8 cellular contexts compared by ENCODE assay signal in genomic region chr7:55593515-55594318, GRCh38. TPM values are rescaled to one million over a fixed set of nuclear protein-coding genes. Genes with fewer than 3 reads are reported as not detected.
A peak's percentile ranks its signal among the peaks of the same experiment; 100 is the strongest.
DNase-seq lines count a peak whose midpoint lies in the region; ATAC-seq and TF ChIP-seq lines count a peak whose summit lies in the region.

No MANE protein-coding gene starts in this region.

- TF ChIP-seq RAD21 in IMR-90 (IDR thresholded peaks at IDR 0.05; ENCODE audit: low read length) = peak; percentile 51

- in situ Hi-C loops in IMR-90 (cut with MboI; ENCODE audit: low sequenced_read_pairs) = loop anchor here (5.0 to 10.0 kb wide), 2 partner anchors 156 to 319 kb away; no protein-coding TSS in a partner anchor

- POLR2A ChIA-PET in IMR-90 (lab: Charles Lee; ENCODE audit: unreplicated experiment) = no interaction called here

- H3K27ac ChIP-seq in IMR-90 (ENCODE audit: insufficient read depth, low read length) (no peak overlapping the region), right cardiac atrium (ENCODE audit: low read length) (no peak overlapping the region)

- peaks cover 6% of the 10 kb centered on the region for H3K4me1 Mint-ChIP-seq in activated naive CD4-positive, alpha-beta T cell treated with anti-CD3 and anti-CD28 coated beads, Interleukin-2, amount 10 ng/mL, durations not matched to agents 7 days and 5 days

- H4K20me1 ChIP-seq in IMR-90 (ENCODE audit: insufficient read depth, low read length) = no peaks in the 10 kb centered on the region

- H3K9ac ChIP-seq in IMR-90 (ENCODE audit: low read depth, low read length) = no peak overlapping the region

- peak overlapping the region; percentile 1 for H2AK9ac ChIP-seq in IMR-90 (replicated peaks; ENCODE audit: low read depth, low read length, poor library complexity)

- no peak for DNase-seq in AG09309 (ENCODE audit: low read depth)
- DNase-seq in IMR-90 = peak; percentile 77
- DNase-seq in SK-N-DZ (ENCODE audit: low spot score) = peak; percentile 65
- peak; percentile 77 for DNase-seq in activated naive CD4-positive, alpha-beta T cell treated with anti-CD3 and anti-CD28 coated beads, Interleukin-2, amount 10 ng/mL, durations not matched to agents 7 days and 5 days
- peak; percentile 64 to 83 (median 83) for DNase-seq in right cardiac atrium
- peak; percentile 45 to 73 (median 67) for DNase-seq in stimulated activated CD4-positive, alpha-beta T cell treated with anti-CD3 and anti-CD28 coated beads, Interleukin-12 subunit alpha, Interleukin-12 subunit beta, amount 100 ng/mL, for 48 hours (ENCODE audit: low read depth in 2 of 3, low spot score in 1 of 3)

- TF ChIP-seq CTCF in AG09309 (IDR thresholded peaks at IDR 0.05; ENCODE audit: control insufficient read depth, insufficient read depth, low read depth, low read length, missing control alignments) (peak; percentile 86), IMR-90 (conservative IDR thresholded peaks at IDR 0.05; ENCODE audit: low read depth, low read length) (peak; percentile 61)

- H3K36me3 Mint-ChIP-seq in activated naive CD4-positive, alpha-beta T cell treated with anti-CD3 and anti-CD28 coated beads, Interleukin-2, amount 10 ng/mL, durations not matched to agents 7 days and 5 days = no peaks in the 10 kb centered on the region

- H2BK120ac ChIP-seq in IMR-90 (ENCODE audit: low read depth, low read length) = no peak overlapping the region

- H3K9me1 ChIP-seq in IMR-90 (ENCODE audit: insufficient read depth, low read length) = peaks cover 13% of the 10 kb centered on the region

- H3K79me1 ChIP-seq in IMR-90 (ENCODE audit: low read depth in 1 of 2, low read length in 2 of 2) = 0 out of 4 replicates have a peak, but pooled peaks cover 0 to 2% of the 10 kb centered on the region in 2 experiments

- H2BK20ac ChIP-seq in IMR-90 (ENCODE audit: low read depth, low read length) = no peak overlapping the region

- peak overlapping the region; percentile 48; the same call in 1 of the 2 replicates for H2AK5ac ChIP-seq in IMR-90 (ENCODE audit: low read depth, low read length)

- dilution Hi-C loops in IMR-90 (cut with HindIII; ENCODE audit: low sequenced_read_pairs, unreplicated experiment) = no loop called here

- H3K4me3 ChIP-seq in AG09309 (ENCODE audit: control insufficient read depth, low read depth, low read length) (no peak overlapping the region), IMR-90 (ENCODE audit: insufficient read depth, low read depth, low read length) (no peak overlapping the region), right cardiac atrium (ENCODE audit: low read length) (no peak overlapping the region)

- ATAC-seq in GM18858 (IDR thresholded peaks at IDR 0.05; ENCODE audit: unreplicated experiment) (peak; percentile 41), IMR-90 (ENCODE audit: low read depth) (peak; percentile 65; the same call in 1 of the 2 replicates), right cardiac atrium (peak; percentile 43 to 71), GM19397 (IDR thresholded peaks at IDR 0.05; ENCODE audit: unreplicated experiment) (no peak)

- H3K4me1 ChIP-seq in IMR-90 (ENCODE audit: control insufficient read depth, insufficient read depth, low read length) (peaks cover 4% of the 10 kb centered on the region; the same call in 1 of the 2 replicates), right cardiac atrium (ENCODE audit: control insufficient read depth, insufficient read depth, low read length) (no peaks in the 10 kb centered on the region)

- CTCF ChIA-PET in IMR-90 (lab: Yijun Ruan, JAX) = interaction anchor here (0.6 to 1.4 kb wide), 2 partner anchors 170 to 1057 kb away, joined by 3 read pairs; no protein-coding TSS in a partner anchor
- CTCF ChIA-PET in activated naive CD4-positive, alpha-beta T cell treated with anti-CD3 and anti-CD28 coated beads, Interleukin-2, amount 10 ng/mL, durations not matched to agents 7 days and 5 days (lab: Charles Lee) = interaction anchor here (0.6 to 2.1 kb wide), 14 partner anchors 10 to 481 kb away, joined by 3 to 9 read pairs (median 3); partner anchors contain the start of gene NIPSNAP2

- no peaks in the 10 kb centered on the region; the same call in 1 of the 2 replicates for H3K27me3 ChIP-seq in IMR-90 (ENCODE audit: control insufficient read depth, insufficient read depth, low read length)
- H3K27me3 ChIP-seq in right cardiac atrium (ENCODE audit: control insufficient read depth, insufficient read depth) = no peaks in the 10 kb centered on the region

- no peak overlapping the region for H3K23ac ChIP-seq in IMR-90 (ENCODE audit: low read depth, low read length)

- BruUV-seq in IMR-90 (replicated peaks; lab: Mats Ljungman, UMichigan) = no TSS peak

- 90% methylated on average over 3 of the region's 14 CpGs; no CpG with 5 or more reads in 1 of the 2 experiments for WGBS in IMR-90 (ENCODE audit: extremely low coverage in 2 of 2, insufficient read length in 1 of 2), 2 experiments
- WGBS in right cardiac atrium = 72% methylated on average over 14 of the region's 14 CpGs

- H3K18ac ChIP-seq in IMR-90 (ENCODE audit: low read depth, low read length) = no peak overlapping the region

- no peak overlapping the region; a peak in 1 of 4 replicates for H4K8ac ChIP-seq in IMR-90 (ENCODE audit: low read depth in 2 of 2, low read length in 2 of 2)

- intact Hi-C loops in IMR-90 (cut with micrococcal nuclease) (no loop called here), right cardiac atrium (cut with DNase I) (loop anchor here in 2 of 4 donors (10.0 kb wide), 2 partner anchors 159 to 309 kb away; no protein-coding TSS in a partner anchor)

- peak overlapping the region; percentile 67 for H2AFZ ChIP-seq in IMR-90 (replicated peaks; ENCODE audit: low read length, poor library complexity)

- no peak for TF ChIP-seq POLR2A in IMR-90 (IDR thresholded peaks at IDR 0.05; ENCODE audit: low read depth, low read length)

- H3K14ac ChIP-seq in IMR-90 (replicated peaks; ENCODE audit: low read depth, low read length) = peak overlapping the region; percentile 8; the same call in 1 of the 2 replicates

- no peaks in the 10 kb centered on the region for H3K9me3 Mint-ChIP-seq in activated naive CD4-positive, alpha-beta T cell treated with anti-CD3 and anti-CD28 coated beads, Interleukin-2, amount 10 ng/mL, durations not matched to agents 7 days and 5 days

- H3K4me3 Mint-ChIP-seq in activated naive CD4-positive, alpha-beta T cell treated with anti-CD3 and anti-CD28 coated beads, Interleukin-2, amount 10 ng/mL, durations not matched to agents 7 days and 5 days = no peak overlapping the region

- H3K4ac ChIP-seq in IMR-90 (ENCODE audit: low read depth, low read length) = peak overlapping the region; percentile 31; the same call in 1 of the 2 replicates

- H3K4me2 ChIP-seq in IMR-90 (ENCODE audit: low read depth, low read length) = peak overlapping the region; percentile 6; the same call in 1 of the 2 replicates

- no peak overlapping the region for H2BK5ac ChIP-seq in IMR-90 (ENCODE audit: low read depth, low read length, poor library complexity, severe bottlenecking)

- no peak overlapping the region for H3K56ac ChIP-seq in IMR-90 (ENCODE audit: extremely low read depth, insufficient read depth, low read length)

- H4K91ac ChIP-seq in IMR-90 (ENCODE audit: insufficient read depth, low read depth, low read length) = no peak overlapping the region

- H2BK15ac ChIP-seq in IMR-90 (ENCODE audit: low read depth, low read length) = no peak overlapping the region; the same call in 2 of the 3 replicates

- H3K27me3 Mint-ChIP-seq in activated naive CD4-positive, alpha-beta T cell treated with anti-CD3 and anti-CD28 coated beads, Interleukin-2, amount 10 ng/mL, durations not matched to agents 7 days and 5 days = peaks cover 36% of the 10 kb centered on the region

- no peaks in the 10 kb centered on the region for H3K36me3 ChIP-seq in IMR-90 (ENCODE audit: control insufficient read depth, insufficient read depth, low read length)

- no peak overlapping the region for H4K5ac ChIP-seq in IMR-90 (ENCODE audit: low read depth, low read length)

- no peak overlapping the region for H3K27ac Mint-ChIP-seq in activated naive CD4-positive, alpha-beta T cell treated with anti-CD3 and anti-CD28 coated beads, Interleukin-2, amount 10 ng/mL, durations not matched to agents 7 days and 5 days

- no peaks in the 10 kb centered on the region for H3K9me3 ChIP-seq in IMR-90 (ENCODE audit: control insufficient read depth, insufficient read depth, low read length)
- H3K9me3 ChIP-seq in right cardiac atrium (ENCODE audit: control insufficient read depth, low read length) = no peaks in the 10 kb centered on the region

TF ChIP-seq in IMR-90, 13 proteins besides CTCF, POLR2A, EP300 and RAD21 (continues in another document):
- no peak for TF ChIP-seq MAFK (IDR thresholded peaks at IDR 0.05; ENCODE audit: low read depth, low read length)
- TF ChIP-seq USF2 (IDR thresholded peaks at IDR 0.05; ENCODE audit: low read depth, low read length) = no peak
- TF ChIP-seq BHLHE40 (IDR thresholded peaks at IDR 0.05; ENCODE audit: low read depth, low read length) = no peak
- TF ChIP-seq ELK1 (IDR thresholded peaks at IDR 0.05; ENCODE audit: borderline replicate concordance, low read depth, low read length) = no peak
- TF ChIP-seq CHD1 (IDR thresholded peaks at IDR 0.05; ENCODE audit: low read depth, low read length) = no peak
- no peak for TF ChIP-seq CEBPB (IDR thresholded peaks at IDR 0.05; ENCODE audit: low read depth, low read length)
- no peak for TF ChIP-seq MAZ (IDR thresholded peaks at IDR 0.05; ENCODE audit: borderline replicate concordance, low read depth, low read length)

RNA-seq across cellular contexts. Expression of gene VOPP1, which starts 21.4 kb away (rescaled TPM):
- total RNA-seq in IMR-90 (2012; rRNA removed) (94.5 and 94.7 TPM in 2 replicates), right cardiac atrium (10 to 100 TPM; 19.0 to 21.8 (median 21.0) TPM)
- polyA plus RNA-seq in IMR-90 (2012; rRNA removed) (54.5 and 60.2 TPM in 2 replicates), right cardiac atrium (12.7 TPM)
- polyA plus RNA-seq in IMR-90 (2012; cell fraction: cytosol; rRNA removed) = 39.0 and 52.2 TPM in 2 replicates
- polyA plus RNA-seq in IMR-90 (2012; cell fraction: nucleus; rRNA removed; ENCODE audit: low replicate concordance) = 26.0 and 27.4 TPM in 2 replicates
- polyA plus RNA-seq in SK-N-DZ (2014; cell fraction: cytosol; rRNA removed) = 48.1 and 50.4 TPM in 2 replicates
- polyA plus RNA-seq in SK-N-DZ (2014; cell fraction: nucleus; rRNA removed) = 15.3 and 23.6 TPM in 2 replicates
